ENCODE assay signal across 8 cellular contexts in genomic region chr9:37422289-37423104, GRCh38. TPM values are rescaled to one million over a fixed set of nuclear protein-coding genes. Genes with fewer than 3 reads are reported as not detected.
DNase-seq lines count a peak whose midpoint lies in the region; ATAC-seq and TF ChIP-seq lines count a peak whose summit lies in the region.

Gene GRHPR, plus strand, starts transcription at chr9:37422696. Its CDS starts 55 bp downstream, at chr9:37422751.

- peaks cover 16% of the 10 kb centered on the region for H3K36me3 ChIP-seq in ectodermal cell (ENCODE audit: control insufficient read depth, insufficient read depth, low read length)

- intact Hi-C loops in activated CD8-positive, alpha-beta T cell treated with anti-CD3 and anti-CD28 coated beads for 36 hours (cut with micrococcal nuclease) = no loop called here

- peaks cover 32% of the 10 kb centered on the region for H3K4me1 Mint-ChIP-seq in activated CD8-positive, alpha-beta T cell treated with anti-CD3 and anti-CD28 coated beads for 36 hours (ENCODE audit: low read depth)

- H3K4me1 ChIP-seq in ectodermal cell (ENCODE audit: control insufficient read depth, insufficient read depth, low read length) = peaks cover 26% of the 10 kb centered on the region

- H3K9me3 ChIP-seq in ectodermal cell (ENCODE audit: control insufficient read depth, low read length) = no peaks in the 10 kb centered on the region

- H3K4me3 ChIP-seq in ectodermal cell (ENCODE audit: insufficient read depth, low read depth, low read length) = peak within 1 kb of the TSS; percentile 89

- H3K27me3 ChIP-seq in ectodermal cell (ENCODE audit: control insufficient read depth, insufficient read depth, low read length, poor library complexity, severe bottlenecking) = no peaks in the 10 kb centered on the region

- CTCF ChIA-PET in activated CD8-positive, alpha-beta T cell treated with anti-CD3 and anti-CD28 coated beads for 36 hours (lab: Charles Lee) = interaction anchor here (0.8 kb wide), 1 partner anchor 12 kb away, joined by 5 read pairs; no protein-coding TSS in a partner anchor

- ATAC-seq in GM19372 (IDR thresholded peaks at IDR 0.05; ENCODE audit: low read depth, unreplicated experiment) (peak; percentile 96), HG03521 (IDR thresholded peaks at IDR 0.05; ENCODE audit: unreplicated experiment) (peak; percentile 92)
- peak; percentile 98 for ATAC-seq in activated CD8-positive, alpha-beta T cell treated with anti-CD3 and anti-CD28 coated beads for 36 hours

- peaks cover 12% of the 10 kb centered on the region for H3K36me3 Mint-ChIP-seq in activated CD8-positive, alpha-beta T cell treated with anti-CD3 and anti-CD28 coated beads for 36 hours (ENCODE audit: low read depth)

- DNase-seq in CD1c-positive myeloid dendritic cell (ENCODE audit: extremely low spot score) = peak; percentile 95
- DNase-seq in NCI-H82 (lab: John Stamatoyannopoulos, UW) = peak; percentile 82
- DNase-seq in activated CD8-positive, alpha-beta T cell treated with anti-CD3 and anti-CD28 coated beads for 36 hours = peak; percentile 91
- DNase-seq in lung microvascular endothelial cell (ENCODE audit: low read depth in 2 of 2) = peak; percentile 79 to 86
- DNase-seq in stimulated activated CD8-positive, alpha-beta memory T cell treated with anti-CD3 and anti-CD28 coated beads, Interleukin-12 subunit alpha, Interleukin-12 subunit beta, amount 100 ng/mL, for 1 hour (ENCODE audit: low read depth) = peak; percentile 77

- peak within 1 kb of the TSS; percentile 96 for H3K27ac Mint-ChIP-seq in activated CD8-positive, alpha-beta T cell treated with anti-CD3 and anti-CD28 coated beads for 36 hours

- WGBS in ectodermal cell, 2 experiments = 1 to 2% methylated on average over 56 of the region's 56 CpGs

- no peaks in the 10 kb centered on the region for H3K9me3 Mint-ChIP-seq in activated CD8-positive, alpha-beta T cell treated with anti-CD3 and anti-CD28 coated beads for 36 hours

- POLR2A ChIA-PET in activated CD8-positive, alpha-beta T cell treated with anti-CD3 and anti-CD28 coated beads for 36 hours (lab: Charles Lee) = interaction anchor here (0.6 to 1.2 kb wide), 3 partner anchors 9 to 167 kb away, joined by 3 to 4 read pairs (median 3); no protein-coding TSS in a partner anchor

- no peak for TF ChIP-seq CTCF in activated CD8-positive, alpha-beta T cell treated with anti-CD3 and anti-CD28 coated beads for 36 hours (IDR thresholded peaks at IDR 0.05)

- no peaks in the 10 kb centered on the region for H3K27me3 Mint-ChIP-seq in activated CD8-positive, alpha-beta T cell treated with anti-CD3 and anti-CD28 coated beads for 36 hours

- H3K4me3 Mint-ChIP-seq in activated CD8-positive, alpha-beta T cell treated with anti-CD3 and anti-CD28 coated beads for 36 hours = peak within 1 kb of the TSS; percentile 89

- no peak within 1 kb of the TSS for H3K27ac ChIP-seq in ectodermal cell (ENCODE audit: insufficient read depth, low read depth, low read length, poor library complexity, severe bottlenecking)

RNA-seq across cellular contexts. Expression of gene GRHPR, which starts in this region (rescaled TPM):
- 10 to 100 TPM; 62.8 to 64.6 TPM for total RNA-seq in activated CD8-positive, alpha-beta T cell treated with anti-CD3 and anti-CD28 coated beads for 36 hours
- polyA plus RNA-seq in ectodermal cell (2013, experiment 1 of 4) = 140 TPM
- polyA plus RNA-seq in ectodermal cell (2013, experiment 2 of 4) = 134 TPM
- 115 TPM for polyA plus RNA-seq in ectodermal cell (2013, experiment 3 of 4)
- 137 TPM for polyA plus RNA-seq in ectodermal cell (2013, experiment 4 of 4)
- 88.7 and 105 TPM in 2 replicates for total RNA-seq in lung microvascular endothelial cell
